1 cellular context compared by ENCODE assay signal in the genomic region with DNA sequence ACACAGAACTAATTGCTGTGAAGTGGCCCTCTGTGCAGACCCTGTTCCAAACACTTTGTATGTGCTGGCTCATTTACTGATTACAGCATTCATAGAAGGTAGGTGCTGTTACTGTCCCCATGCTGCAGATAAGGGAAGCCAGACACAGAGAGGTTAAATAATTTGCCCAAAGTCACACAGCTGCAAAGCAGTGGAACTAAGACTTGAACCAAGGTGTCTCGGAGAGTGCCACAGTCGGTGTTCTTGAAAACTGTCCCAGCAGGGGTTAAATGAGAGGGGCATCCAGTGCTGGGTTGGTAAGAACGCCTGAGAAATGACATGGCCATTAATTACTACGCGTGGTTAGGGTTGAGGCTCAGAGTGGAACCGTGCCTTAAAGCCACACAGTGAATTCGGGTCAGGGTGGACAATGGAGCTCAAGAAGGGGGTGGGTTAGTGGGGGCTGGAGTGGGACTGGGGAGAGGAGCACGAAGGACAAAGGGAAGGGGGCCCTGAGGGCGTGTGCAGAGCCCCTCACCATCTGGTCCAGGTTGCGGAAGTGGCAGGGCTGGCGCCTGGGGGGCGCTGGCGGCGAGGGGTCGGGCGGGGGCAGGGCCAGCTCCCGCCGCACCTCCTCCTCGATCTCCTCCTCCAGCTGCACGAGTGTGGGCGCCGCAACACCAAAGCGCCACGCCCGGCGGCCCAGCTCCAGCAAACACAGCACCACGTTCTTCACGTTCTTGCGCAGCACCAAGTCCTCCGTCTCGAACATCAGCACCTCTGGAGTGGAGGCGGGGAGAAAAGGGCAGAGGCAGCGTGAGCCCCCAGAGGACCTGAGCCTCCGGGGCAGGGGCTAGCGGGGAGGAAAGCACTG.
TF ChIP-seq lines count a peak whose summit lies in the region.

No MANE protein-coding gene starts in this region.

TF ChIP-seq in K562, 482 proteins besides CTCF, POLR2A, EP300 and RAD21:
- TF ChIP-seq ZBTB2 (IDR thresholded peaks at IDR 0.05) (no peak), SREBF2 (CRISPR knock-in tag; IDR thresholded peaks at IDR 0.05) (no peak), EHMT2 (IDR thresholded peaks at IDR 0.05) (no peak), CLOCK (CRISPR knock-in tag; IDR thresholded peaks at IDR 0.05; ENCODE audit: borderline replicate concordance) (no peak), SMARCE1 (IDR thresholded peaks at IDR 0.05) (no peak), CGGBP1 (CRISPR knock-in tag; IDR thresholded peaks at IDR 0.05) (no peak), ZNF3 (CRISPR knock-in tag; IDR thresholded peaks at IDR 0.05) (no peak), RBFOX2 (IDR thresholded peaks at IDR 0.05; ENCODE audit: low read depth, low read length) (no peak), FOXJ2 (tag; IDR thresholded peaks at IDR 0.05) (no peak), MTA2 (IDR thresholded peaks at IDR 0.05; ENCODE audit: low read depth) (no peak), IRF2 (CRISPR knock-in tag; IDR thresholded peaks at IDR 0.05) (no peak), ZNF324 (CRISPR knock-in tag; IDR thresholded peaks at IDR 0.05) (no peak), HNRNPK (IDR thresholded peaks at IDR 0.05; ENCODE audit: low read depth, low read length, poor library complexity, severe bottlenecking) (no peak), ESRRA (IDR thresholded peaks at IDR 0.05; ENCODE audit: borderline replicate concordance, low read depth) (no peak), E2F6 (IDR thresholded peaks at IDR 0.05; ENCODE audit: borderline replicate concordance in 1 of 2, extremely low read depth in 1 of 2, insufficient read depth in 1 of 2, insufficient read length in 1 of 2, low read depth in 1 of 2, low read length in 1 of 2, poor library complexity in 1 of 2, severe bottlenecking in 1 of 2) (peak in 1 of 2 experiments; percentile 43), FUS (optimal IDR thresholded peaks at IDR 0.05; ENCODE audit: low read depth, low read length) (no peak), NR4A1 (CRISPR knock-in tag; IDR thresholded peaks at IDR 0.05) (no peak), NR4A1 (tag; IDR thresholded peaks at IDR 0.05) (no peak), EGR1 (conservative IDR thresholded peaks at IDR 0.05) (peak; percentile 3; the same call in 1 of the 2 replicates), KAT8 (IDR thresholded peaks at IDR 0.05; ENCODE audit: low read depth) (no peak), ZNF408 (CRISPR knock-in tag; IDR thresholded peaks at IDR 0.05; ENCODE audit: low read depth) (no peak), C11orf30 (IDR thresholded peaks at IDR 0.05; ENCODE audit: low read depth) (no peak), ZBTB7A (IDR thresholded peaks at IDR 0.05; ENCODE audit: borderline replicate concordance, control insufficient read depth, low read depth, low read length) (peak; percentile 36; the same call in 1 of the 2 replicates), XRCC3 (IDR thresholded peaks at IDR 0.05) (no peak), ZFP36 (IDR thresholded peaks at IDR 0.05; ENCODE audit: low read depth, low read length, partially characterized antibody) (peak; percentile 65), RBM14 (IDR thresholded peaks at IDR 0.05; ENCODE audit: borderline replicate concordance, insufficient read depth, low read depth, low read length) (no peak), RBM25 (IDR thresholded peaks at IDR 0.05; ENCODE audit: low read depth, low read length, severe bottlenecking) (peak; percentile 37), NRF1 (conservative IDR thresholded peaks at IDR 0.05 in 1 of 2, IDR thresholded peaks at IDR 0.05 in 1 of 2) (peak; percentile 48 to 63; a peak in 3 of 4 replicates)
- TF ChIP-seq, protein P1, sequence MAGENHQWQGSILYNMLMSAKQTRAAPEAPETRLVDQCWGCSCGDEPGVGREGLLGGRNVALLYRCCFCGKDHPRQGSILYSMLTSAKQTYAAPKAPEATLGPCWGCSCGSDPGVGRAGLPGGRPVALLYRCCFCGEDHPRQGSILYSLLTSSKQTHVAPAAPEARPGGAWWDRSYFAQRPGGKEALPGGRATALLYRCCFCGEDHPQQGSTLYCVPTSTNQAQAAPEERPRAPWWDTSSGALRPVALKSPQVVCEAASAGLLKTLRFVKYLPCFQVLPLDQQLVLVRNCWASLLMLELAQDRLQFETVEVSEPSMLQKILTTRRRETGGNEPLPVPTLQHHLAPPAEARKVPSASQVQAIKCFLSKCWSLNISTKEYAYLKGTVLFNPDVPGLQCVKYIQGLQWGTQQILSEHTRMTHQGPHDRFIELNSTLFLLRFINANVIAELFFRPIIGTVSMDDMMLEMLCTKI (IDR thresholded peaks at IDR 0.05; ENCODE audit: partially characterized antibody), result no peak
- TF ChIP-seq, protein P2, sequence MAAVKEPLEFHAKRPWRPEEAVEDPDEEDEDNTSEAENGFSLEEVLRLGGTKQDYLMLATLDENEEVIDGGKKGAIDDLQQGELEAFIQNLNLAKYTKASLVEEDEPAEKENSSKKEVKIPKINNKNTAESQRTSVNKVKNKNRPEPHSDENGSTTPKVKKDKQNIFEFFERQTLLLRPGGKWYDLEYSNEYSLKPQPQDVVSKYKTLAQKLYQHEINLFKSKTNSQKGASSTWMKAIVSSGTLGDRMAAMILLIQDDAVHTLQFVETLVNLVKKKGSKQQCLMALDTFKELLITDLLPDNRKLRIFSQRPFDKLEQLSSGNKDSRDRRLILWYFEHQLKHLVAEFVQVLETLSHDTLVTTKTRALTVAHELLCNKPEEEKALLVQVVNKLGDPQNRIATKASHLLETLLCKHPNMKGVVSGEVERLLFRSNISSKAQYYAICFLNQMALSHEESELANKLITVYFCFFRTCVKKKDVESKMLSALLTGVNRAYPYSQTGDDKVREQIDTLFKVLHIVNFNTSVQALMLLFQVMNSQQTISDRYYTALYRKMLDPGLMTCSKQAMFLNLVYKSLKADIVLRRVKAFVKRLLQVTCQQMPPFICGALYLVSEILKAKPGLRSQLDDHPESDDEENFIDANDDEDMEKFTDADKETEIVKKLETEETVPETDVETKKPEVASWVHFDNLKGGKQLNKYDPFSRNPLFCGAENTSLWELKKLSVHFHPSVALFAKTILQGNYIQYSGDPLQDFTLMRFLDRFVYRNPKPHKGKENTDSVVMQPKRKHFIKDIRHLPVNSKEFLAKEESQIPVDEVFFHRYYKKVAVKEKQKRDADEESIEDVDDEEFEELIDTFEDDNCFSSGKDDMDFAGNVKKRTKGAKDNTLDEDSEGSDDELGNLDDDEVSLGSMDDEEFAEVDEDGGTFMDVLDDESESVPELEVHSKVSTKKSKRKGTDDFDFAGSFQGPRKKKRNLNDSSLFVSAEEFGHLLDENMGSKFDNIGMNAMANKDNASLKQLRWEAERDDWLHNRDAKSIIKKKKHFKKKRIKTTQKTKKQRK (IDR thresholded peaks at IDR 0.05; ENCODE audit: borderline replicate concordance, low read depth, low read length), result no peak
TF ChIP-seq in K562: peak in this region for 6.
